ENCODE assay signal across 11 cellular contexts in genomic region chr5:41509399-41510175, GRCh38. TPM values are rescaled to one million over a fixed set of nuclear protein-coding genes. Genes with fewer than 3 reads are reported as not detected.
DNase-seq lines count a peak whose midpoint lies in the region; ATAC-seq and TF ChIP-seq lines count a peak whose summit lies in the region.
"Had no signal": no experiment of that assay in that cellular context is flagged by ENCODE, and none has a peak within 500 bp of the region (broad histone marks: within the 10 kb centered on the region; RNA-seq: fewer than 3 reads in every experiment).

No MANE protein-coding gene starts in this region.

- no peak overlapping the region for H2AFZ ChIP-seq in smooth muscle cell (ENCODE audit: low read depth)

- peak; percentile 48 for DNase-seq in ecto neural progenitor cell (ENCODE audit: low spot score)
- DNase-seq in left lung, result peak in 1 of 2 donors; percentile 51
- no peak for DNase-seq in smooth muscle cell (lab: John Stamatoyannopoulos, UW; ENCODE audit: unreplicated experiment)
- DNase-seq in stimulated activated CD4-positive, alpha-beta T cell treated with anti-CD3 and anti-CD28 coated beads, Interleukin-1b, Interleukin-23, amount 100 ng/mL, for 48 hours, result no peak
- DNase-seq in NCI-H2196 (lab: John Stamatoyannopoulos, UW; ENCODE audit: unreplicated experiment), result no peak
- DNase-seq: activated naive CD4-positive, alpha-beta T cell treated with Interleukin-2 at 50 U/mL for 16 hours; Kasumi-1 had no signal

- no peaks in the 10 kb centered on the region for H3F3A ChIP-seq in smooth muscle cell (ENCODE audit: low read depth)

- TF ChIP-seq CTCF in left lung (IDR thresholded peaks at IDR 0.05) (no peak), smooth muscle cell (IDR thresholded peaks at IDR 0.05; ENCODE audit: borderline replicate concordance, insufficient read depth, poor library complexity, severe bottlenecking) (no peak)

- H3K9ac ChIP-seq in HUES64 (ENCODE audit: low read depth, low read length) (no peak overlapping the region; the same call in 1 of the 2 replicates), smooth muscle cell (ENCODE audit: low read depth) (no peak overlapping the region)

- intact Hi-C loops in left lung (cut with DNase I), result no loop called here

- H3K36me3 ChIP-seq in HUES64 (ENCODE audit: insufficient read depth, low read length), result no peaks in the 10 kb centered on the region
- no peaks in the 10 kb centered on the region for H3K36me3 ChIP-seq in left lung
- H3K36me3 ChIP-seq in smooth muscle cell (ENCODE audit: low read depth), result no peaks in the 10 kb centered on the region

- H3K27me3 ChIP-seq in HUES64 (ENCODE audit: insufficient read depth, low read length), result peaks cover 40% of the 10 kb centered on the region
- peaks cover 4 to 35% of the 10 kb centered on the region in 2 donors for H3K27me3 ChIP-seq in left lung
- peaks cover 66% of the 10 kb centered on the region for H3K27me3 ChIP-seq in smooth muscle cell (ENCODE audit: low read depth)

- no peaks in the 10 kb centered on the region for H4K20me1 ChIP-seq in smooth muscle cell (ENCODE audit: low read depth)

- no peaks in the 10 kb centered on the region for H3K79me2 ChIP-seq in smooth muscle cell (ENCODE audit: low read depth)

- H3K4me3 ChIP-seq in HUES64 (ENCODE audit: low read length) (peak overlapping the region; percentile 66), left lung (peak overlapping the region; percentile 21 to 41), smooth muscle cell (peak overlapping the region; percentile 50)

- H3K4me1 ChIP-seq in HUES64 (ENCODE audit: insufficient read depth, low read length), result no peaks in the 10 kb centered on the region; the same call in none of the 2 replicates
- peaks cover 0 to 16% of the 10 kb centered on the region in 2 donors for H3K4me1 ChIP-seq in left lung
- peaks cover 13% of the 10 kb centered on the region for H3K4me1 ChIP-seq in smooth muscle cell (ENCODE audit: low read depth)

- no peaks in the 10 kb centered on the region for H3K9me3 ChIP-seq in HUES64 (ENCODE audit: insufficient read depth, low read depth, low read length)
- H3K9me3 ChIP-seq in left lung, result no peaks in the 10 kb centered on the region
- H3K9me3 ChIP-seq in smooth muscle cell (replicated peaks; ENCODE audit: low read depth), result no peaks in the 10 kb centered on the region

- 79% methylated on average over 35 of the region's 35 CpGs for WGBS in HUES64
- whole genome bisulfite sequencing in smooth muscle cell (ENCODE audit: low lambda C conversion rate), result 27% methylated on average over 35 of the region's 35 CpGs

- H3K4me2 ChIP-seq in smooth muscle cell, result peak overlapping the region; percentile 88

- H3K27ac ChIP-seq in HUES64 (ENCODE audit: low read depth, low read length), result no peak overlapping the region
- no peak overlapping the region for H3K27ac ChIP-seq in left lung
- no peak overlapping the region for H3K27ac ChIP-seq in smooth muscle cell (ENCODE audit: low read depth)
- H3K27ac ChIP-seq: VCaP had no signal

- no peak for ATAC-seq in left lung
- ATAC-seq in GM21360 (IDR thresholded peaks at IDR 0.05; ENCODE audit: unreplicated experiment), result no peak
- ATAC-seq in HG02678 (IDR thresholded peaks at IDR 0.05; ENCODE audit: unreplicated experiment), result no peak

RNA-seq across cellular contexts. Expression of gene PLCXD3, which starts 0.8 kb away (rescaled TPM):
- 0.20 TPM for polyA plus RNA-seq in HUES64 (2013, experiment 1 of 2)
- polyA plus RNA-seq in HUES64 (2013, experiment 2 of 2), result 0.13 TPM
- total RNA-seq in left lung, result 1 to 10 TPM; 2.4 to 4.8 TPM
- total RNA-seq in smooth muscle cell, result 0.04 and 0.09 TPM in 2 replicates
- polyA plus RNA-seq in smooth muscle cell, result 0.20 TPM in 1 of 2 replicates, not detected in the other
